31 cellular contexts compared by ENCODE assay signal in the genomic region with DNA sequence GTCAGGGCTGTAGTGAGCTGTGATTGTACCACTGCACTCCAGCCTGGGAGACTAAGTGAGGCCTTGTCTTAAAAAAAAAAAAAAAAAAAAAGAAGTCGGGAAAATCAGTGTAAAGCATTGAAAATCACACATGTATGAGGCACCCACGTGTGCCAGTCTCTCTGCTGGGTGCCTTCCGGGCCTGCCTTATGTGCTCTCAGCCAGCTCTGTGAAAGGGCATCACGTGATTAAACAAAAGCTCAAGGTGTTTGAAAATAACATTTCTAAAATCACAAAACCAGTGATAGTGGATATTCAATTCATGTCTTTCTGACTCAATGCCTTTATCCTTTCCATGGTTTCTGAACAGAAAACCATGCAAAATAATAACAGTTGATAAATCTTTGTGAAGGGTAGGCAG.
"Had no signal": no experiment of that assay in that cellular context is flagged by ENCODE, and none has a peak within 500 bp of the region (broad histone marks: within the 10 kb centered on the region; RNA-seq: fewer than 3 reads in every experiment).

No MANE protein-coding gene starts in this region.

- H3K36me3 Mint-ChIP-seq: natural killer cell; neural progenitor cell; stimulated activated memory B cell treated with anti-CD40 and anti-IgM and Interleukin-4, amounts not matched to agents 10 μg/mL and 1 μg/mL and 100 μg/mL, for 72 hours; type B pancreatic cell had no signal

- H3K4me2 ChIP-seq: neural progenitor cell, smooth muscle cell had no signal

- H3K36me3 ChIP-seq: neural progenitor cell, ovary, spleen, suprapubic skin, tibial artery, transverse colon, upper lobe of right lung, uterus had no signal

- H3K4me3 Mint-ChIP-seq: natural killer cell; nephron; neural progenitor cell; stimulated activated memory B cell treated with anti-CD40 and anti-IgM and Interleukin-4, amounts not matched to agents 10 μg/mL and 1 μg/mL and 100 μg/mL, for 72 hours; stimulated activated naive CD8-positive, alpha-beta T cell treated with anti-CD3 and anti-CD28 coated beads, Interleukin-15, amount 100 ng/mL, for 72 hours; type B pancreatic cell had no signal

- H3K9me3 Mint-ChIP-seq: natural killer cell; nephron; neural progenitor cell; stimulated activated memory B cell treated with anti-CD40 and anti-IgM and Interleukin-4, amounts not matched to agents 10 μg/mL and 1 μg/mL and 100 μg/mL, for 72 hours; stimulated activated naive CD8-positive, alpha-beta T cell treated with anti-CD3 and anti-CD28 coated beads, Interleukin-15, amount 100 ng/mL, for 72 hours; type B pancreatic cell had no signal

- H3K79me2 ChIP-seq: parathyroid adenoma had no signal

- H3K27ac ChIP-seq: neural progenitor cell, ovary, parathyroid adenoma, psoas muscle, skin epidermis, spleen, suprapubic skin, testis, tibial artery, transverse colon, upper lobe of right lung, uterus had no signal

- H3K27ac Mint-ChIP-seq: natural killer cell; nephron; progenitor cell of endocrine pancreas; stimulated activated memory B cell treated with anti-CD40 and anti-IgM and Interleukin-4, amounts not matched to agents 10 μg/mL and 1 μg/mL and 100 μg/mL, for 72 hours; type B pancreatic cell had no signal

- DNase-seq: natural killer cell; occipital lobe; ovary; posterior cingulate gyrus; psoas muscle; right cardiac atrium; spleen; stimulated activated CD4-positive, alpha-beta T cell treated with anti-CD3 and anti-CD28 coated beads, Interleukin-12 subunit alpha, Interleukin-12 subunit beta, amount 100 ng/mL, for 4 hours; stimulated activated CD4-positive, alpha-beta T cell treated with anti-CD3 and anti-CD28 coated beads, Interleukin-1b, Interleukin-23, amount 100 ng/mL, for 48 hours; stimulated activated CD4-positive, alpha-beta T cell treated with anti-CD3 and anti-CD28 coated beads, Interleukin-4, amount 100 ng/mL, for 1 hour; stimulated activated CD4-positive, alpha-beta T cell treated with anti-CD3 and anti-CD28 coated beads, Interleukin-4, amount 100 ng/mL, for 4 hours; stimulated activated CD8-positive, alpha-beta memory T cell treated with anti-CD3 and anti-CD28 coated beads, Interleukin-4, amount 100 ng/mL, for 48 hours; stimulated activated naive CD4-positive, alpha-beta T cell; stimulated activated naive CD8-positive, alpha-beta T cell treated with anti-CD3 and anti-CD28 coated beads, Interleukin-15, amount 100 ng/mL, for 72 hours; stimulated activated naive CD8-positive, alpha-beta T cell treated with anti-CD3 and anti-CD28 coated beads, Interleukin-15, Interleukin-2, amounts not matched to agents 100 U/mL and 50 U/mL, for 24 hours; substantia nigra; testis; tibial artery; transverse colon; upper lobe of right lung; uterus had no signal

- H3K4me3 ChIP-seq: neural progenitor cell, ovary, psoas muscle, skin epidermis, smooth muscle cell, spleen, suprapubic skin, testis, tibial artery, transverse colon, upper lobe of right lung, uterus had no signal

- H3K9me3 ChIP-seq: ovary, psoas muscle, spleen, suprapubic skin, testis, tibial artery, transverse colon, upper lobe of right lung, uterus had no signal

- H3K27me3 ChIP-seq: neural progenitor cell, ovary, spleen, suprapubic skin, testis, tibial artery, transverse colon, upper lobe of right lung, uterus had no signal

- H3K4me1 ChIP-seq: neural progenitor cell, parathyroid adenoma, psoas muscle, spleen, suprapubic skin, testis, tibial artery, transverse colon, upper lobe of right lung, uterus had no signal

- H3K9ac ChIP-seq: neural progenitor cell, parathyroid adenoma had no signal

- H2AFZ ChIP-seq: neural progenitor cell, parathyroid adenoma had no signal

- H3K4me1 Mint-ChIP-seq: nephron; neural progenitor cell; stimulated activated memory B cell treated with anti-CD40 and anti-IgM and Interleukin-4, amounts not matched to agents 10 μg/mL and 1 μg/mL and 100 μg/mL, for 72 hours; stimulated activated naive CD8-positive, alpha-beta T cell treated with anti-CD3 and anti-CD28 coated beads, Interleukin-15, amount 100 ng/mL, for 72 hours had no signal

- ATAC-seq: natural killer cell; psoas muscle; right cardiac atrium; sciatic nerve; stimulated activated memory B cell treated with anti-CD40 and anti-IgM and Interleukin-4, amounts not matched to agents 10 μg/mL and 1 μg/mL and 100 μg/mL, for 72 hours; stimulated activated naive CD8-positive, alpha-beta T cell treated with anti-CD3 and anti-CD28 coated beads, Interleukin-15, amount 100 ng/mL, for 72 hours; stimulated activated naive CD8-positive, alpha-beta T cell treated with anti-CD3 and anti-CD28 coated beads, Interleukin-15, Interleukin-2, amounts not matched to agents 100 U/mL and 50 U/mL, for 24 hours; upper lobe of right lung had no signal
